ENCODE assay signal across 13 cellular contexts in the genomic region with DNA sequence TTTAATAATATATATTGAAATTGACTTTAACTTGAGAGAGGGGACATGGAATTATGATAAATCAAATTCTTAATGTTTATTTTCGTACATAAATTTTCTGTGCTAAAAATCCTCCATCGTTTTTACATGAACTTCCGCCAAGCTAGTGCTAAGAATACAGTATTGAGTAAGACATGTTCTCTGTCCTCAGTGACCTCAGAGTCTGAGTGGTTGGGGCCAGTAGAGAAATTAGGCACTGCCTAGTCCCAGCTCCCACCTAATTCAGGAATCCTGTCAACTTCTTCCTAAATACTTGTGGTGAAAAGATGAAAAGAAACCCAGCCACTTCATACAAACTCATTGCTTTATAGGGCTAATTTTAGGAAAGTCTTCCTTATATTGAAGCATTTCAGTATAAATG.
A peak's percentile ranks its signal among the peaks of the same experiment; 100 is the strongest.
DNase-seq lines count a peak whose midpoint lies in the region; ATAC-seq and TF ChIP-seq lines count a peak whose summit lies in the region.
"Had no signal": no experiment of that assay in that cellular context is flagged by ENCODE, and none has a peak within 500 bp of the region (broad histone marks: within the 10 kb centered on the region; RNA-seq: fewer than 3 reads in every experiment).

No MANE protein-coding gene starts in this region.

- H3K36me3 ChIP-seq in psoas muscle (ENCODE audit: insufficient read depth in 1 of 2, low read depth in 1 of 2) (peaks cover 0 to 18% of the 10 kb centered on the region in 2 donors), BE2C (no peaks in the 10 kb centered on the region)
- H3K36me3 ChIP-seq: WERI-Rb-1 had no signal

- H3K4me1 ChIP-seq in psoas muscle = peaks cover 42% of the 10 kb centered on the region
- peaks cover 2% of the 10 kb centered on the region; the same call in 1 of the 2 replicates for H3K4me1 ChIP-seq in BE2C
- H3K4me1 ChIP-seq: neural progenitor cell had no signal

- no peak overlapping the region for H3K27ac ChIP-seq in HL-60 (replicated peaks)
- peak overlapping the region; percentile 88 for H3K27ac ChIP-seq in psoas muscle
- H3K27ac ChIP-seq in dorsolateral prefrontal cortex = peak overlapping the region in 1 of 59 donors; percentile 14
- H3K27ac ChIP-seq: cardiac muscle cell, hepatocyte, neural progenitor cell, stomach, WERI-Rb-1 had no signal

- TF ChIP-seq CTCF in HL-60 (IDR thresholded peaks at IDR 0.05; ENCODE audit: insufficient read depth, low read length) = no peak
- TF ChIP-seq CTCF in fibroblast of villous mesenchyme (IDR thresholded peaks at IDR 0.05; ENCODE audit: insufficient read depth, low read depth, low read length) = no peak
- no peak for TF ChIP-seq CTCF in psoas muscle (IDR thresholded peaks at IDR 0.05)
- TF ChIP-seq CTCF in dorsolateral prefrontal cortex (IDR thresholded peaks at IDR 0.05 in 54 of 56, conservative IDR thresholded peaks at IDR 0.05 in 2 of 56; ENCODE audit: low read depth in 1 of 56, partially characterized antibody in 56 of 56) = no peak
- TF ChIP-seq CTCF in BE2C (IDR thresholded peaks at IDR 0.05; ENCODE audit: low read depth, low read length) = no peak

- H3K4me3 ChIP-seq in HL-60 (replicated peaks; ENCODE audit: insufficient read depth, low read length) = no peak overlapping the region
- H3K4me3 ChIP-seq in fibroblast of villous mesenchyme (ENCODE audit: low read depth, low read length) = no peak overlapping the region
- H3K4me3 ChIP-seq in psoas muscle = peak overlapping the region; percentile 13
- no peak overlapping the region for H3K4me3 ChIP-seq in dorsolateral prefrontal cortex
- H3K4me3 ChIP-seq in BE2C (ENCODE audit: low read depth, low read length) = no peak overlapping the region
- H3K4me3 ChIP-seq: cardiac muscle cell, hepatocyte, neural progenitor cell, stomach had no signal

- peak; percentile 38 to 50 for DNase-seq in HL-60 (ENCODE audit: low read depth in 1 of 2, low spot score in 1 of 2)
- peak; percentile 66 for DNase-seq in SKM-1 (lab: John Stamatoyannopoulos, UW; ENCODE audit: unreplicated experiment)
- peak; percentile 36 for DNase-seq in fibroblast of villous mesenchyme (ENCODE audit: low read depth)
- no peak for DNase-seq in psoas muscle
- DNase-seq in activated CD4-positive, alpha-beta T cell treated with anti-CD3 and anti-CD28 coated beads for 1 hour = no peak
- no peak for DNase-seq in dorsolateral prefrontal cortex
- DNase-seq in BE2C = no peak
- no peak for DNase-seq in amniotic stem cell (lab: John Stamatoyannopoulos, UW)

- no peaks in the 10 kb centered on the region for H3K9me3 ChIP-seq in psoas muscle
- H3K9me3 ChIP-seq in BE2C = no peaks in the 10 kb centered on the region
- H3K9me3 ChIP-seq: stomach had no signal

- peak; percentile 82 to 93 (median 92) for ATAC-seq in psoas muscle

- intact Hi-C loops in psoas muscle (cut with DNase I) = loop anchor here (2.0 to 10.0 kb wide), 7 partner anchors 119 to 936 kb away; a partner anchor contains a TSS
- intact Hi-C loops in dorsolateral prefrontal cortex (cut with DNase I) = loop anchor here (2.0 to 10.0 kb wide), 11 partner anchors 119 to 1029 kb away; a partner anchor contains a TSS

- H3K27me3 ChIP-seq in HL-60 (ENCODE audit: insufficient read depth, poor library complexity, severe bottlenecking) (no peaks in the 10 kb centered on the region), psoas muscle (ENCODE audit: insufficient read depth in 3 of 3, low read length in 2 of 3) (no peaks in the 10 kb centered on the region), dorsolateral prefrontal cortex (no peaks in the 10 kb centered on the region), BE2C (no peaks in the 10 kb centered on the region)
- H3K27me3 ChIP-seq: cardiac muscle cell, hepatocyte, neural progenitor cell, stomach had no signal

- WGBS in psoas muscle, 3 donors = 19 to 31% (median 24%) methylated on average over 3 of the region's 3 CpGs

Comparison
In these comparisons a context has a peak if more than half of its experiments do, and no peak if none do; other contexts are left out.
1. DNase-seq: peak in HL-60 (2 of 2), SKM-1 (single experiment) and fibroblast of villous mesenchyme (single experiment); none in psoas muscle (0 of 2), activated CD4-positive, alpha-beta T cell treated with anti-CD3 and anti-CD28 coated beads for 1 hour (single experiment), dorsolateral prefrontal cortex (0 of 10), BE2C (single experiment) and amniotic stem cell (single experiment).